ENCODE assay signal across 12 cellular contexts in the genomic region with DNA sequence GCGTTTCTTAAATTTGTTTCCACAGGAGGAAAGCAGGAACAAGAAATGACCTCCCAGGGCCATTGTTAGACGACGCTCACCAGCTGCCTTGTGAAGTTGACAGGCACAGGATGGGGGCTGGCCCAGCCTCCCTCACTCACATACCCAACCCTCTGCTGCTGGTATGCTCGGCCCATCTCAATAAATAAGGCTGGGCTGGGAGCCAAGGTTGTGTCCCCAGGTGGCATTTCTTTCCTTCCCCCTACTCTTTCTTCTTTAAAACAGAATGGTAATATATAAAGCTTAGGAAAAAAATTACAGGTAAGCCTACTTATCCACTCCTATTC.
A peak's percentile ranks its signal among the peaks of the same experiment; 100 is the strongest.
DNase-seq lines count a peak whose midpoint lies in the region; ATAC-seq, FAIRE-seq and TF ChIP-seq lines count a peak whose summit lies in the region.
"Had no signal": no experiment of that assay in that cellular context is flagged by ENCODE, and none has a peak within 500 bp of the region (broad histone marks: within the 10 kb centered on the region; RNA-seq: fewer than 3 reads in every experiment).

No MANE protein-coding gene starts in this region.

- H3K4me2 ChIP-seq in endothelial cell of umbilical vein (ENCODE audit: insufficient read depth, low read length) = no peak overlapping the region
- H3K4me2 ChIP-seq: PC-9 had no signal

- H3K4me3 ChIP-seq in heart right ventricle (no peak overlapping the region), endothelial cell of umbilical vein (replicated peaks in 1 of 3; ENCODE audit: insufficient read depth in 1 of 3, low read depth in 1 of 3, low read length in 3 of 3) (no peak overlapping the region), tibial artery (no peak overlapping the region)
- H3K4me3 ChIP-seq: PC-9, testis had no signal

- TF ChIP-seq POLR2A in endothelial cell of umbilical vein (IDR thresholded peaks at IDR 0.05; ENCODE audit: low read depth, low read length) = no peak

- H2AFZ ChIP-seq in endothelial cell of umbilical vein (ENCODE audit: low read depth, low read length) = no peak overlapping the region
- H2AFZ ChIP-seq: PC-9 had no signal

- no peaks in the 10 kb centered on the region for H3K9me1 ChIP-seq in endothelial cell of umbilical vein (replicated peaks; ENCODE audit: control insufficient read depth, extremely low read depth, insufficient read depth, low read length)

- CTCF ChIA-PET in endothelial cell of umbilical vein (lab: Charles Lee) = interaction anchor here (1.3 to 1.5 kb wide), 2 partner anchors 215 to 243 kb away, joined by 3 to 4 read pairs; no protein-coding TSS in a partner anchor

- no peak for TF ChIP-seq CTCF in heart right ventricle (IDR thresholded peaks at IDR 0.05)
- no peak for TF ChIP-seq CTCF in endothelial cell of umbilical vein (IDR thresholded peaks at IDR 0.05; ENCODE audit: extremely low read depth in 1 of 2, insufficient read depth in 1 of 2, low read depth in 1 of 2, low read length in 2 of 2)
- no peak for TF ChIP-seq CTCF in tibial artery (IDR thresholded peaks at IDR 0.05)

- WGBS in heart right ventricle, 2 donors = 55 to 56% methylated on average over 4 of the region's 4 CpGs

- H3K4me1 ChIP-seq in heart right ventricle (peaks cover 0 to 35% (median 11%) of the 10 kb centered on the region in 9 donors), endothelial cell of umbilical vein (ENCODE audit: control insufficient read depth, extremely low read depth, insufficient read depth, low read length) (peaks cover 11% of the 10 kb centered on the region), tibial artery (peaks cover 0 to 30% (median 9%) of the 10 kb centered on the region in 4 donors)
- H3K4me1 ChIP-seq: testis had no signal

- H4K20me1 ChIP-seq in endothelial cell of umbilical vein (replicated peaks; ENCODE audit: control insufficient read depth, extremely low read depth, insufficient read depth, low read length) = no peaks in the 10 kb centered on the region

- H3K27me3 ChIP-seq in heart right ventricle (no peaks in the 10 kb centered on the region), endothelial cell of umbilical vein (ENCODE audit: control insufficient read depth in 2 of 2, insufficient read depth in 2 of 2, low read length in 2 of 2) (no peaks in the 10 kb centered on the region), tibial artery (no peaks in the 10 kb centered on the region)
- H3K27me3 ChIP-seq: testis had no signal

- POLR2A ChIA-PET in endothelial cell of umbilical vein (lab: Charles Lee) = no interaction called here

- peaks cover 6% of the 10 kb centered on the region for H3K79me2 ChIP-seq in endothelial cell of umbilical vein (ENCODE audit: control insufficient read depth, insufficient read depth, low read length)

- DNase-seq in cardiac septum (ENCODE audit: low spot score) = peak; percentile 71
- no peak for DNase-seq in heart right ventricle
- DNase-seq in NCI-H2196 (lab: John Stamatoyannopoulos, UW; ENCODE audit: unreplicated experiment) = peak; percentile 35
- DNase-seq in endothelial cell of umbilical vein (ENCODE audit: low read depth, low spot score) = peak; percentile 24
- peak in 1 of 2 donors; percentile 59 for DNase-seq in tibial artery
- no peak for DNase-seq in urothelium cell line (ENCODE audit: low spot score)
- no peak for DNase-seq in RPMI8226
- no peak for DNase-seq in T-helper 2 cell
- DNase-seq: effector CD4-positive, alpha-beta T cell; PC-9; testis had no signal

- H3K27ac ChIP-seq in heart right ventricle = peak overlapping the region in 1 of 10 donors; percentile 5
- no peak overlapping the region for H3K27ac ChIP-seq in endothelial cell of umbilical vein (ENCODE audit: insufficient read depth, low read depth, low read length)
- H3K27ac ChIP-seq in tibial artery = peak overlapping the region; percentile 69 to 100
- H3K27ac ChIP-seq: PC-9, testis had no signal

- intact Hi-C loops in cardiac septum (cut with DNase I) = no loop called here
- intact Hi-C loops in heart right ventricle (cut with DNase I) = no loop called here
- intact Hi-C loops in endothelial cell of umbilical vein (cut with micrococcal nuclease) = no loop called here
- intact Hi-C loops in tibial artery (cut with DNase I; ENCODE audit: low total_unique reads) = no loop called here

- peak; percentile 60 for FAIRE-seq in endothelial cell of umbilical vein (lab: Jason Lieb, UNC)
- FAIRE-seq in urothelium cell line (lab: Jason Lieb, UNC) = no peak
- FAIRE-seq: GM18507 had no signal

- no TSS peak for BruUV-seq in endothelial cell of umbilical vein (replicated peaks; lab: Mats Ljungman, UMichigan)

- no peak overlapping the region for H3K9ac ChIP-seq in endothelial cell of umbilical vein (replicated peaks; ENCODE audit: extremely low read depth, insufficient read depth, low read length)

- H3K36me3 ChIP-seq in heart right ventricle = peaks cover 0 to 100% (median 72%) of the 10 kb centered on the region in 9 donors
- peaks cover 53 to 75% of the 10 kb centered on the region in 2 experiments for H3K36me3 ChIP-seq in endothelial cell of umbilical vein (ENCODE audit: control insufficient read depth in 2 of 2, extremely low read depth in 1 of 2, insufficient read depth in 2 of 2, low read length in 2 of 2)
- peaks cover 77 to 97% (median 86%) of the 10 kb centered on the region in 3 donors for H3K36me3 ChIP-seq in tibial artery

- ATAC-seq in heart right ventricle = no peak

- dilution Hi-C loops in endothelial cell of umbilical vein (cut with MboI; ENCODE audit: extremely low pct_ligation_motif_present, low sequenced_read_pairs) = no loop called here

- no peaks in the 10 kb centered on the region for H3K9me3 ChIP-seq in heart right ventricle
- no peaks in the 10 kb centered on the region for H3K9me3 ChIP-seq in endothelial cell of umbilical vein (replicated peaks; ENCODE audit: control insufficient read depth, insufficient read depth, low read length)
- H3K9me3 ChIP-seq in tibial artery = no peaks in the 10 kb centered on the region
- H3K9me3 ChIP-seq: testis had no signal

TF ChIP-seq in endothelial cell of umbilical vein, 7 proteins besides CTCF, POLR2A, EP300 and RAD21:
- no peak for TF ChIP-seq POLR2AphosphoS5 (IDR thresholded peaks at IDR 0.05; ENCODE audit: insufficient read depth, low read depth, low read length)
- no peak for TF ChIP-seq EZH2 (IDR thresholded peaks at IDR 0.05; ENCODE audit: borderline replicate concordance, low read depth, low read length, severe bottlenecking)
- no peak for TF ChIP-seq GATA2 (IDR thresholded peaks at IDR 0.05; ENCODE audit: insufficient read depth, insufficient read length, low read depth, low read length)
- no peak for TF ChIP-seq MYC (IDR thresholded peaks at IDR 0.05; ENCODE audit: low read depth, low read length)
- TF ChIP-seq FOS (IDR thresholded peaks at IDR 0.05; ENCODE audit: borderline replicate concordance, insufficient read depth, low read length) = no peak
- TF ChIP-seq MAX (IDR thresholded peaks at IDR 0.05; ENCODE audit: insufficient read depth, insufficient read length) = no peak
- TF ChIP-seq JUN (IDR thresholded peaks at IDR 0.05; ENCODE audit: borderline replicate concordance, insufficient read depth, insufficient read length, low read depth) = no peak

Comparison
In these comparisons a context has a peak if more than half of its experiments do, and no peak if none do; other contexts are left out.
1. DNase-seq: peak in cardiac septum (single experiment), NCI-H2196 (single experiment) and endothelial cell of umbilical vein (single experiment); none in heart right ventricle (0 of 2), urothelium cell line (single experiment), RPMI8226 (single experiment) and T-helper 2 cell (0 of 5).